18 cellular contexts compared by ENCODE assay signal in genomic region chr3:56769125-56769709, GRCh38. TPM values are rescaled to one million over a fixed set of nuclear protein-coding genes. Genes with fewer than 3 reads are reported as not detected.
DNase-seq lines count a peak whose midpoint lies in the region; ATAC-seq, FAIRE-seq and TF ChIP-seq lines count a peak whose summit lies in the region.
"Had no signal": no experiment of that assay in that cellular context is flagged by ENCODE, and none has a peak within 500 bp of the region (broad histone marks: within the 10 kb centered on the region; RNA-seq: fewer than 3 reads in every experiment).

No MANE protein-coding gene starts in this region.

- peak overlapping the region in 4 of 10 donors; percentile 4 to 40 (median 38) for H3K4me3 Mint-ChIP-seq in naive thymus-derived CD8-positive, alpha-beta T cell

- H3K9me3 ChIP-seq in aorta (ENCODE audit: control insufficient read depth, low read length) (no peaks in the 10 kb centered on the region), breast epithelium (no peaks in the 10 kb centered on the region)

- H3K4me1 Mint-ChIP-seq in naive thymus-derived CD8-positive, alpha-beta T cell: peaks cover 44 to 77% (median 72%) of the 10 kb centered on the region in 4 donors

- no peaks in the 10 kb centered on the region for H3K9me3 Mint-ChIP-seq in naive thymus-derived CD8-positive, alpha-beta T cell

- H3K27ac ChIP-seq in aorta (ENCODE audit: low read depth in 1 of 2, low read length in 2 of 2) (no peak overlapping the region), breast epithelium (no peak overlapping the region)
- H3K27ac ChIP-seq: hepatocyte, HL-60, RWPE1 had no signal

- H3K4me1 ChIP-seq in aorta (ENCODE audit: control insufficient read depth in 1 of 2, insufficient read depth in 2 of 2, low read length in 2 of 2) (no peaks in the 10 kb centered on the region), breast epithelium (no peaks in the 10 kb centered on the region)

- ATAC-seq in Right ventricle myocardium inferior (peak; percentile 76), aorta (ENCODE audit: low FRiP score) (peak; percentile 44), HG03571 (IDR thresholded peaks at IDR 0.05; ENCODE audit: unreplicated experiment) (no peak)
- no peak for ATAC-seq in naive thymus-derived CD8-positive, alpha-beta T cell
- ATAC-seq: HCT116, left lobe of liver had no signal

- no peak for FAIRE-seq in HTR-8/SVneo (lab: Jason Lieb, UNC)

- H3K36me3 ChIP-seq in aorta (ENCODE audit: control insufficient read depth in 1 of 2, insufficient read depth in 2 of 2, low read length in 1 of 2): no peaks in the 10 kb centered on the region
- H3K36me3 ChIP-seq in breast epithelium: no peaks in the 10 kb centered on the region

- POLR2A ChIA-PET in naive thymus-derived CD8-positive, alpha-beta T cell (lab: Charles Lee): interaction anchor here (1.4 to 6.5 kb wide), 3 partner anchors 14 to 32 kb away, joined by 10 to 38 read pairs (median 13); partner anchors contain the start of gene ARHGEF3

- WGBS in aorta, 2 donors: 35 to 47% methylated on average over 7 of the region's 7 CpGs

- H3K36me3 Mint-ChIP-seq in naive thymus-derived CD8-positive, alpha-beta T cell: peaks cover 19 to 88% (median 33%) of the 10 kb centered on the region in 3 donors

- H3K27ac Mint-ChIP-seq in naive thymus-derived CD8-positive, alpha-beta T cell: peak overlapping the region; percentile 47 to 91 (median 76)

- no peak for TF ChIP-seq POLR2A in breast epithelium (IDR thresholded peaks at IDR 0.05)

- H3K4me3 ChIP-seq in aorta (ENCODE audit: low read length in 2 of 2) (no peak overlapping the region), breast epithelium (no peak overlapping the region)
- H3K4me3 ChIP-seq: hepatocyte had no signal

- H3K27me3 ChIP-seq in aorta (ENCODE audit: control insufficient read depth in 1 of 2, insufficient read depth in 2 of 2, low read length in 1 of 2) (peaks cover 0 to 1% of the 10 kb centered on the region in 2 donors), breast epithelium (no peaks in the 10 kb centered on the region)
- H3K27me3 ChIP-seq: hepatocyte had no signal

- intact Hi-C loops in Right ventricle myocardium inferior (cut with DNase I) (no loop called here), cardiac septum (cut with DNase I) (no loop called here), aorta (cut with DNase I) (no loop called here), breast epithelium (cut with DNase I; ENCODE audit: low total_unique reads) (no loop called here)

- no peak for TF ChIP-seq CTCF in breast epithelium (IDR thresholded peaks at IDR 0.05)

- no peak for DNase-seq in Right ventricle myocardium inferior (ENCODE audit: missing footprints)
- DNase-seq in cardiac septum (ENCODE audit: low spot score): no peak
- peak; percentile 25 for DNase-seq in globus pallidus (ENCODE audit: low spot score)
- no peak for DNase-seq in naive thymus-derived CD8-positive, alpha-beta T cell
- DNase-seq in aorta: no peak
- DNase-seq in HTR-8/SVneo (ENCODE audit: insufficient read length, low spot score): no peak
- no peak for DNase-seq in breast epithelium (ENCODE audit: low spot score in 2 of 2)
- DNase-seq: activated CD4-positive, alpha-beta T cell treated with anti-CD3 and anti-CD28 coated beads, Interleukin-2, amount 50 U/mL, for 1 hour; activated effector memory CD4-positive, alpha-beta T cell treated with anti-CD3 and anti-CD28 coated beads, Interleukin-2, amount 50 U/mL, for 16 hours; DMS153; NCI-H2081; NCI-H69 had no signal

- no peaks in the 10 kb centered on the region for H3K27me3 Mint-ChIP-seq in naive thymus-derived CD8-positive, alpha-beta T cell

RNA-seq across cellular contexts. Expression of gene ARHGEF3, which starts 32.5 kb away (rescaled TPM):
- total RNA-seq in Right ventricle myocardium inferior: 19.0 TPM
- 23.1 TPM for total RNA-seq in cardiac septum
- total RNA-seq in naive thymus-derived CD8-positive, alpha-beta T cell: 100 to 1,000 TPM; 118 to 123 TPM
- 100 to 1,000 TPM in 1 of 3 donors, 10 to 100 TPM in 2; 95.3 to 101 (median 96.9) TPM for polyA plus RNA-seq in naive thymus-derived CD8-positive, alpha-beta T cell
- 10 to 100 TPM; 17.4 to 41.6 TPM for total RNA-seq in aorta
- 1 to 10 TPM; 1.6 to 2.5 TPM for polyA plus RNA-seq in aorta
- 10 to 100 TPM; 11.0 to 45.4 (median 25.2) TPM for total RNA-seq in breast epithelium

Comparison
In these comparisons a context has a peak if more than half of its experiments do, and no peak if none do; other contexts are left out.
1. ATAC-seq: peak in Right ventricle myocardium inferior (single experiment) and aorta (single experiment); none in naive thymus-derived CD8-positive, alpha-beta T cell (0 of 2) and HG03571 (single experiment).